ENCODE assay signal across 14 cellular contexts in the genomic region with DNA sequence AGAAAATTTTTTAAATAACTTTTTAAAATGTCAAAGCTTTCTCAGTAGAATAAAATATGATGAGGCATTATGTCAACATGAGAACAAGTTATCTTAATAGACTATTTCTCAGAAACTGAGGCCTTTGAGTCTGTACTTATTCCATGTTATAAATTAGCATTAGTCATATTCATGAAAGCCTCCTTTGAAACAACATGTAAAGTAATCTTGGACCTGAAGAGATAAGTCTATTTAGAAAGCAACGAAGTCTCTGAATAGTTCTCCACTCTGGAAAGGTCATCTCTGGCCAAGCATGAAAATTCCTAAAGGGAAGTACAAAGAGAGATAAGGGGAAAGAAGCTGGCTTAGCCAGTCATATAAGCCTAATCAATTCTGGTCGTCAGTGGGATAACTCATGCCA.
DNase-seq lines count a peak whose midpoint lies in the region; ATAC-seq, FAIRE-seq and TF ChIP-seq lines count a peak whose summit lies in the region.
"Had no signal": no experiment of that assay in that cellular context is flagged by ENCODE, and none has a peak within 500 bp of the region (broad histone marks: within the 10 kb centered on the region; RNA-seq: fewer than 3 reads in every experiment).

No MANE protein-coding gene starts in this region.

- H3K18ac ChIP-seq in neuronal stem cell (ENCODE audit: low read length): no peak overlapping the region

- H4K91ac ChIP-seq in neuronal stem cell (ENCODE audit: low read depth, low read length, poor library complexity): no peak overlapping the region

- TF ChIP-seq RAD21 in K562 (CRISPR knock-in tag; conservative IDR thresholded peaks at IDR 0.05 in 1 of 2, IDR thresholded peaks at IDR 0.05 in 1 of 2): no peak

- no peak for TF ChIP-seq POLR2A in K562 (conservative IDR thresholded peaks at IDR 0.05)

- no peak overlapping the region for H2BK120ac ChIP-seq in neuronal stem cell (ENCODE audit: low read depth, low read length)

- no peak for FAIRE-seq in K562 (lab: Jason Lieb, UNC)

- CTCF ChIA-PET in K562 (lab: Yijun Ruan, JAX; ENCODE audit: low intra/inter-chr PET ratio): interaction anchor here (0.5 kb wide), 1 partner anchor 452 kb away, joined by 5 read pairs; no protein-coding TSS in a partner anchor

- H3K9me2 ChIP-seq in MM.1S (replicated peaks; ENCODE audit: insufficient read depth, low read length): no peaks in the 10 kb centered on the region

- TF ChIP-seq EP300 in K562 (IDR thresholded peaks at IDR 0.05; ENCODE audit: low read length): no peak

- peak; percentile 74 for DNase-seq in COLO829 (ENCODE audit: low spot score)
- DNase-seq in MM.1S: no peak
- DNase-seq in K562 (ENCODE audit: extremely low read depth in 1 of 4, low spot score in 3 of 4): no peak
- peak; percentile 3 for DNase-seq in neuronal stem cell (ENCODE audit: low spot score)
- no peak for DNase-seq in activated CD4-positive, CD25-positive, alpha-beta regulatory T cell treated with anti-CD3 and anti-CD28 coated beads, Interleukin-2, amount 50 U/mL, for 72 hours
- DNase-seq in stimulated activated CD4-positive, alpha-beta T cell treated with anti-CD3 and anti-CD28 coated beads, Interleukin-1b, Interleukin-23, amount 100 ng/mL, for 48 hours: no peak
- DNase-seq in KBM-7: no peak
- DNase-seq: DMS153, Karpas-422, NCI-H1436, NCI-H2081, NCI-H526 had no signal

- no peak overlapping the region for H3K4me3 ChIP-seq in MM.1S (ENCODE audit: low read length)
- no peak overlapping the region for H3K4me3 ChIP-seq in K562
- no peak overlapping the region for H3K4me3 ChIP-seq in neuronal stem cell (ENCODE audit: low read length in 2 of 2)
- H3K4me3 ChIP-seq: SJSA1 had no signal

- H4K20me1 ChIP-seq in MM.1S (ENCODE audit: insufficient read depth, low read length): no peaks in the 10 kb centered on the region
- no peaks in the 10 kb centered on the region for H4K20me1 ChIP-seq in K562 (replicated peaks; ENCODE audit: control insufficient read depth, insufficient read depth, low read length)

- no peaks in the 10 kb centered on the region for H3K79me1 ChIP-seq in neuronal stem cell (ENCODE audit: low read depth, low read length)

- H3K23ac ChIP-seq in neuronal stem cell (ENCODE audit: low read depth, low read length, poor library complexity): no peak overlapping the region

- no peak for TF ChIP-seq CTCF in MM.1S (IDR thresholded peaks at IDR 0.05; ENCODE audit: low read length)
- TF ChIP-seq CTCF in K562 (IDR thresholded peaks at IDR 0.05 in 2 of 3, conservative IDR thresholded peaks at IDR 0.05 in 1 of 3; ENCODE audit: insufficient read depth in 2 of 3, low read depth in 1 of 3, low read length in 3 of 3): no peak

- H3K36me3 ChIP-seq in MM.1S (replicated peaks; ENCODE audit: insufficient read depth, low read length) (no peaks in the 10 kb centered on the region), K562 (ENCODE audit: control insufficient read depth, insufficient read depth, low read length) (no peaks in the 10 kb centered on the region), neuronal stem cell (replicated peaks in 1 of 2; ENCODE audit: control insufficient read depth in 2 of 2, insufficient read depth in 2 of 2, low read length in 2 of 2) (peaks cover 0 to 46% of the 10 kb centered on the region in 2 donors)
- H3K36me3 ChIP-seq: SJSA1 had no signal

- H3K79me2 ChIP-seq in MM.1S (ENCODE audit: low read length): no peaks in the 10 kb centered on the region
- no peaks in the 10 kb centered on the region for H3K79me2 ChIP-seq in K562 (ENCODE audit: control insufficient read depth, insufficient read depth, low read length)

- peak overlapping the region; percentile 30; the same call in 1 of the 2 replicates for H3K27ac ChIP-seq in MM.1S (ENCODE audit: low read length)
- H3K27ac ChIP-seq in K562 (ENCODE audit: extremely low read depth, low read depth, low read length): no peak overlapping the region
- no peak overlapping the region for H3K27ac ChIP-seq in neuronal stem cell (replicated peaks; ENCODE audit: low read length)
- H3K27ac ChIP-seq: SJSA1 had no signal

- H3K14ac ChIP-seq in neuronal stem cell (ENCODE audit: low read length): no peak overlapping the region

- no peaks in the 10 kb centered on the region for H3K9me1 ChIP-seq in K562 (ENCODE audit: control insufficient read depth, insufficient read depth, low read length)

- in situ Hi-C loops in K562 (cut with MboI) (no loop called here), KBM-7 (cut with MboI; ENCODE audit: low pct_unique_long_range_greater_than_20kb, low sequenced_read_pairs) (no loop called here)

- POLR2A ChIA-PET in K562 (lab: Yijun Ruan, JAX): interaction anchor here (0.6 to 0.9 kb wide), 3 partner anchors 18 to 679 kb away, joined by 3 to 4 read pairs (median 3); no protein-coding TSS in a partner anchor

- H3K27me3 ChIP-seq in MM.1S (replicated peaks; ENCODE audit: insufficient read depth, low read length) (no peaks in the 10 kb centered on the region), K562 (ENCODE audit: control insufficient read depth in 2 of 2, insufficient read depth in 2 of 2, low read length in 2 of 2) (no peaks in the 10 kb centered on the region), neuronal stem cell (ENCODE audit: control insufficient read depth in 3 of 3, insufficient read depth in 3 of 3, low read depth in 1 of 3, low read length in 3 of 3) (no peaks in the 10 kb centered on the region)
- H3K27me3 ChIP-seq: SJSA1 had no signal

- no peak overlapping the region for H2BK5ac ChIP-seq in neuronal stem cell (ENCODE audit: low read length)

- H2BK15ac ChIP-seq in neuronal stem cell (ENCODE audit: low read length): no peak overlapping the region

- H3K4me2 ChIP-seq in MM.1S (ENCODE audit: low read depth, low read length) (peak overlapping the region; percentile 19; the same call in 1 of the 2 replicates), K562 (ENCODE audit: insufficient read depth, low read length) (no peak overlapping the region), neuronal stem cell (ENCODE audit: insufficient read depth, low read length, poor library complexity, severe bottlenecking) (no peak overlapping the region)

- no peaks in the 10 kb centered on the region; the same call in 1 of the 2 replicates for H3F3A ChIP-seq in MM.1S (ENCODE audit: insufficient read depth, low read length)

- H3K4me1 ChIP-seq in MM.1S (ENCODE audit: low read length) (peaks cover 14% of the 10 kb centered on the region), K562 (replicated peaks in 1 of 2; ENCODE audit: control insufficient read depth in 2 of 2, insufficient read depth in 2 of 2, low read length in 2 of 2) (no peaks in the 10 kb centered on the region), neuronal stem cell (ENCODE audit: control insufficient read depth in 2 of 2, insufficient read depth in 1 of 2, low read depth in 1 of 2, low read length in 2 of 2) (peaks cover 1 to 3% of the 10 kb centered on the region in 2 donors)

- no peak for ATAC-seq in K562
- no peak for ATAC-seq in HG02870 (IDR thresholded peaks at IDR 0.05; ENCODE audit: unreplicated experiment)

- no peak overlapping the region for H2AK5ac ChIP-seq in neuronal stem cell (ENCODE audit: low read depth, low read length)

- intact Hi-C loops in K562 (cut with micrococcal nuclease): no loop called here

- H3K9me3 ChIP-seq in MM.1S (replicated peaks; ENCODE audit: insufficient read depth, low read length): no peaks in the 10 kb centered on the region
- no peaks in the 10 kb centered on the region for H3K9me3 ChIP-seq in K562 (replicated peaks; ENCODE audit: control insufficient read depth, insufficient read depth, low read depth, low read length)
- peaks cover 2 to 29% of the 10 kb centered on the region in 2 donors for H3K9me3 ChIP-seq in neuronal stem cell (replicated peaks in 1 of 2; ENCODE audit: control insufficient read depth in 2 of 2, insufficient read depth in 1 of 2, low read depth in 1 of 2, low read length in 2 of 2)

- H3K9ac ChIP-seq in MM.1S (ENCODE audit: low read length) (no peak overlapping the region), K562 (ENCODE audit: insufficient read depth in 1 of 2, low read depth in 2 of 2, low read length in 2 of 2) (no peak overlapping the region), neuronal stem cell (ENCODE audit: low read depth, low read length, poor library complexity) (no peak overlapping the region)

- H2AFZ ChIP-seq in MM.1S (ENCODE audit: low read length) (no peak overlapping the region), K562 (ENCODE audit: low read depth, low read length) (no peak overlapping the region), neuronal stem cell (ENCODE audit: low read length) (no peak overlapping the region)

- 5% methylated on average over 2 of the region's 2 CpGs for WGBS in K562 (ENCODE audit: insufficient coverage, low coverage, missing lambda C conversion rate)
- WGBS in neuronal stem cell (ENCODE audit: extremely low coverage in 2 of 2, insufficient read length in 2 of 2, insufficient replicate concordance in 1 of 2), 2 donors: no CpG with 5 or more reads among the region's 2 CpGs

- H2BK12ac ChIP-seq in neuronal stem cell (ENCODE audit: low read length): no peak overlapping the region

- no peak overlapping the region for H3K4ac ChIP-seq in neuronal stem cell (ENCODE audit: low read length)

- BruUV-seq in K562 (replicated peaks; lab: Mats Ljungman, UMichigan): no TSS peak

- no peak overlapping the region for H4K8ac ChIP-seq in neuronal stem cell (ENCODE audit: low read depth, low read length)

TF ChIP-seq in K562, 482 proteins besides CTCF, POLR2A, EP300 and RAD21:
- TF ChIP-seq, protein P1, sequence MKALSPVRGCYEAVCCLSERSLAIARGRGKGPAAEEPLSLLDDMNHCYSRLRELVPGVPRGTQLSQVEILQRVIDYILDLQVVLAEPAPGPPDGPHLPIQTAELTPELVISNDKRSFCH (CRISPR knock-in tag; IDR thresholded peaks at IDR 0.05): no peak
- TF ChIP-seq, protein P1 (tag; IDR thresholded peaks at IDR 0.05): peak; percentile 56; the same call in 1 of the 2 replicates
- TF ChIP-seq ZNF830 (CRISPR knock-in tag; IDR thresholded peaks at IDR 0.05): no peak

Comparison
In these comparisons a context has a peak if more than half of its experiments do, and no peak if none do; other contexts are left out.
1. DNase-seq: peak in COLO829 (single experiment) and neuronal stem cell (single experiment); none in MM.1S (single experiment), K562 (0 of 4), activated CD4-positive, CD25-positive, alpha-beta regulatory T cell treated with anti-CD3 and anti-CD28 coated beads, Interleukin-2, amount 50 U/mL, for 72 hours (single experiment), stimulated activated CD4-positive, alpha-beta T cell treated with anti-CD3 and anti-CD28 coated beads, Interleukin-1b, Interleukin-23, amount 100 ng/mL, for 48 hours (single experiment) and KBM-7 (single experiment).